Comparison of ENCODE assay signal across 39 cellular contexts in genomic region chr19:18754501-18754900, GRCh38. TPM values are rescaled to one million over a fixed set of nuclear protein-coding genes. Genes with fewer than 3 reads are reported as not detected.
"Had no signal": no experiment of that assay in that cellular context is flagged by ENCODE, and none has a peak within 500 bp of the region (broad histone marks: within the 10 kb centered on the region; RNA-seq: fewer than 3 reads in every experiment).

No MANE protein-coding gene starts in this region.

- H3K27me3 ChIP-seq: MG63 had no signal

- DNase-seq: Karpas-422, Kasumi-1, KG1, MG63, MM.1S, MV-4-11, NCI-H1048, NCI-H1092, NCI-H1092 treated with DMSO at 0.1 percent for 48 hours, NCI-H1105, NCI-H1105 treated with DMSO at 0.1 percent for 48 hours, NCI-H1417, NCI-H1417 treated with DMSO at 0.1 percent for 48 hours, NCI-H1436, NCI-H1436 treated with DMSO at 0.1 percent for 48 hours, NCI-H146, NCI-H1694, NCI-H1694 treated with DMSO at 0.1 percent for 48 hours, NCI-H187, NCI-H187 treated with DMSO at 0.1 percent for 48 hours, NCI-H1930, NCI-H2029, NCI-H2029 treated with DMSO at 0.1 percent for 48 hours, NCI-H2081, NCI-H2081 treated with DMSO at 0.1 percent for 48 hours, NCI-H2107, NCI-H2171, NCI-H2171 treated with DMSO at 0.1 percent for 48 hours, NCI-H2227 treated with DMSO at 0.1 percent for 48 hours, NCI-H226, NCI-H345, NCI-H446, NCI-H446 treated with DMSO at 0.1 percent for 48 hours, NCI-H510A had no signal

- H3K4me2 ChIP-seq: KMS-11 had no signal

- H3K4me3 ChIP-seq: MG63 had no signal

- H3K9ac ChIP-seq: KMS-11 had no signal

- H3K9me3 ChIP-seq: MG63 had no signal

- H3K27ac ChIP-seq: KMS-11 had no signal

RNA-seq across cellular contexts. Expression of gene COMP, which starts 36.6 kb away (rescaled TPM):
- total RNA-seq: LHCN-M2, M059J, MCF 10A, NCI-H460 had no signal
